ENCODE assay signal across 31 cellular contexts in the genomic region with DNA sequence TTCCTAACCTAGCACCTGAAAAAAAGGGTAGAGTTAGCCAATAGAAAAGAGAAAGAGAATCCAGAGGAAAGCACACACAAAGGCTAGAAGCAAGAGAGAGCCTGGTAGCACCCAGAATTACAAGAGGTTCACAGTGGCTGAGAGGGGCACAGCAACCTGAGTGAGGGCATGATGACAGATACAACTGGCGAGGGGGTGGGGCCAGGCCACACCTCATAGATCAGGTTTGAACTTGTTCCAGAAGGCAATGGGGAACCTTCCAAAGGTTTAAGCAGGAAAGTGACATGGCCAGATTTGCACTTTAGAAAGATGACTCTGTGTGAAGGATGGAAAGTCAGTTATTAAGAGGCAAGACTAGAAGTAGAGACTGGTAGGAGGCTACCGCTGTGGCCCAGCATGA.
"Had no signal": no experiment of that assay in that cellular context is flagged by ENCODE, and none has a peak within 500 bp of the region (broad histone marks: within the 10 kb centered on the region; RNA-seq: fewer than 3 reads in every experiment).

No MANE protein-coding gene starts in this region.

- H3K4me1 Mint-ChIP-seq: activated B cell treated with CpG ODN at 0.5 μM for 24 hours; activated T-helper 17 cell treated with anti-CD3 and anti-CD28 coated beads, Interleukin-2, amount 50 U/mL, for 72 hours; central memory CD8-positive, alpha-beta T cell; immature natural killer cell; naive B cell; stimulated activated effector memory CD8-positive, alpha-beta T cell treated with anti-CD3 and anti-CD28 coated beads, Interleukin-12 subunit alpha, Interleukin-12 subunit beta, amount 100 ng/mL, for 72 hours; stimulated activated naive CD8-positive, alpha-beta T cell treated with anti-CD3 and anti-CD28 coated beads, Interleukin-15, amount 100 ng/mL, for 72 hours had no signal

- H3K4me3 ChIP-seq: heart left ventricle, left lung, lower lobe of right lung, neural progenitor cell, psoas muscle, sigmoid colon, upper lobe of left lung had no signal

- H3K36me3 Mint-ChIP-seq: immature natural killer cell; naive B cell; neural progenitor cell; stimulated activated effector memory CD8-positive, alpha-beta T cell treated with anti-CD3 and anti-CD28 coated beads, Interleukin-12 subunit alpha, Interleukin-12 subunit beta, amount 100 ng/mL, for 72 hours had no signal

- H3K27ac ChIP-seq: brain microvascular endothelial cell, heart left ventricle, left lung, lower lobe of right lung, neural progenitor cell, parathyroid adenoma, psoas muscle, sigmoid colon, upper lobe of left lung had no signal

- H3K4me1 ChIP-seq: left lung, lower lobe of right lung, parathyroid adenoma, psoas muscle, upper lobe of left lung had no signal

- H2AFZ ChIP-seq: neural progenitor cell, parathyroid adenoma had no signal

- H3K4me2 ChIP-seq: neural progenitor cell had no signal

- H3K9me3 Mint-ChIP-seq: activated B cell treated with CpG ODN at 0.5 μM for 24 hours; activated CD8-positive, alpha-beta T cell treated with anti-CD3 and anti-CD28 coated beads for 36 hours; activated T-cell treated with anti-CD3 and anti-CD28 coated beads, Interleukin-2, amount 50 U/mL, for 4 hours; activated T-helper 17 cell treated with anti-CD3 and anti-CD28 coated beads, Interleukin-2, amount 50 U/mL, for 72 hours; central memory CD8-positive, alpha-beta T cell; dendritic cell treated with granulocyte-macrophage colony-stimulating factor and Interleukin-4, amounts not matched to agents 40 ng/mL and 50 ng/mL, for 4 days; neural progenitor cell; stimulated activated effector memory CD8-positive, alpha-beta T cell treated with anti-CD3 and anti-CD28 coated beads, Interleukin-12 subunit alpha, Interleukin-12 subunit beta, amount 100 ng/mL, for 72 hours; stimulated activated naive CD8-positive, alpha-beta T cell treated with anti-CD3 and anti-CD28 coated beads, Interleukin-15, amount 100 ng/mL, for 72 hours; T-helper 2 cell treated with Interferon-gamma antibody and Interleukin-4, amounts not matched to agents 5 μg/mL and 100 μg/mL, for 36 hours had no signal

- H3K27ac Mint-ChIP-seq: activated B cell treated with CpG ODN at 0.5 μM for 24 hours; activated CD8-positive, alpha-beta T cell treated with anti-CD3 and anti-CD28 coated beads for 36 hours; activated T-helper 17 cell treated with anti-CD3 and anti-CD28 coated beads, Interleukin-2, amount 50 U/mL, for 72 hours; dendritic cell treated with granulocyte-macrophage colony-stimulating factor and Interleukin-4, amounts not matched to agents 40 ng/mL and 50 ng/mL, for 4 days; immature natural killer cell; neural progenitor cell; stimulated activated effector memory CD8-positive, alpha-beta T cell treated with anti-CD3 and anti-CD28 coated beads, Interleukin-12 subunit alpha, Interleukin-12 subunit beta, amount 100 ng/mL, for 72 hours; T-helper 2 cell treated with Interferon-gamma antibody and Interleukin-4, amounts not matched to agents 5 μg/mL and 100 μg/mL, for 36 hours had no signal

- H3K36me3 ChIP-seq: brain microvascular endothelial cell, heart left ventricle, left lung, lower lobe of right lung, neural progenitor cell, sigmoid colon, upper lobe of left lung had no signal

- H3K79me2 ChIP-seq: parathyroid adenoma had no signal

- H3K27me3 ChIP-seq: brain microvascular endothelial cell, heart left ventricle, left lung, neural progenitor cell, upper lobe of left lung had no signal

- H3K9ac ChIP-seq: neural progenitor cell, parathyroid adenoma had no signal

- ATAC-seq: activated CD8-positive, alpha-beta T cell treated with anti-CD3 and anti-CD28 coated beads for 36 hours; activated T-cell treated with anti-CD3 and anti-CD28 coated beads, Interleukin-2, amount 50 U/mL, for 4 hours; activated T-helper 17 cell treated with anti-CD3 and anti-CD28 coated beads, Interleukin-2, amount 50 U/mL, for 72 hours; heart left ventricle; left lung; lower lobe of right lung; psoas muscle; stimulated activated effector memory CD8-positive, alpha-beta T cell treated with anti-CD3 and anti-CD28 coated beads, Interleukin-12 subunit alpha, Interleukin-12 subunit beta, amount 100 ng/mL, for 72 hours; stimulated activated naive CD8-positive, alpha-beta T cell treated with anti-CD3 and anti-CD28 coated beads, Interleukin-15, amount 100 ng/mL, for 72 hours had no signal

- DNase-seq: activated B cell treated with CpG ODN at 0.5 μM for 24 hours; activated CD4-positive, alpha-beta T cell treated with anti-CD3 and anti-CD28 coated beads, Interleukin-2, amount 50 U/mL, for 1 hour; activated CD8-positive, alpha-beta T cell treated with anti-CD3 and anti-CD28 coated beads for 36 hours; activated gamma-delta T cell treated with Interleukin-2 at 50 U/mL for 16 hours; activated naive CD4-positive, alpha-beta T cell treated with anti-CD3 and anti-CD28 coated beads, Interleukin-2, amount 50 U/mL, for 16 hours; activated T-cell treated with anti-CD3 and anti-CD28 coated beads, Interleukin-2, amount 50 U/mL, for 4 hours; amniotic stem cell; brain microvascular endothelial cell; heart left ventricle; hypothalamus; immature natural killer cell; left lung; lower lobe of right lung; mesendoderm; naive B cell; occipital lobe; psoas muscle; sigmoid colon; small intestine; stimulated activated CD4-positive, alpha-beta T cell treated with anti-CD3 and anti-CD28 coated beads, Interleukin-4, amount 100 ng/mL, for 24 hours; stimulated activated naive CD8-positive, alpha-beta T cell treated with anti-CD3 and anti-CD28 coated beads, Interleukin-15, amount 100 ng/mL, for 72 hours; substantia nigra; T-helper 1 cell; upper lobe of left lung had no signal

- H3K9me3 ChIP-seq: heart left ventricle, left lung, lower lobe of right lung, psoas muscle, sigmoid colon, upper lobe of left lung had no signal

- H3K4me3 Mint-ChIP-seq: activated B cell treated with CpG ODN at 0.5 μM for 24 hours; activated CD8-positive, alpha-beta T cell treated with anti-CD3 and anti-CD28 coated beads for 36 hours; activated T-cell treated with anti-CD3 and anti-CD28 coated beads, Interleukin-2, amount 50 U/mL, for 4 hours; activated T-helper 17 cell treated with anti-CD3 and anti-CD28 coated beads, Interleukin-2, amount 50 U/mL, for 72 hours; central memory CD8-positive, alpha-beta T cell; dendritic cell treated with granulocyte-macrophage colony-stimulating factor and Interleukin-4, amounts not matched to agents 40 ng/mL and 50 ng/mL, for 4 days; immature natural killer cell; naive B cell; neural progenitor cell; stimulated activated effector memory CD8-positive, alpha-beta T cell treated with anti-CD3 and anti-CD28 coated beads, Interleukin-12 subunit alpha, Interleukin-12 subunit beta, amount 100 ng/mL, for 72 hours; stimulated activated naive CD8-positive, alpha-beta T cell treated with anti-CD3 and anti-CD28 coated beads, Interleukin-15, amount 100 ng/mL, for 72 hours; T-helper 2 cell treated with Interferon-gamma antibody and Interleukin-4, amounts not matched to agents 5 μg/mL and 100 μg/mL, for 36 hours had no signal
